21 cellular contexts compared by ENCODE assay signal in the genomic region with DNA sequence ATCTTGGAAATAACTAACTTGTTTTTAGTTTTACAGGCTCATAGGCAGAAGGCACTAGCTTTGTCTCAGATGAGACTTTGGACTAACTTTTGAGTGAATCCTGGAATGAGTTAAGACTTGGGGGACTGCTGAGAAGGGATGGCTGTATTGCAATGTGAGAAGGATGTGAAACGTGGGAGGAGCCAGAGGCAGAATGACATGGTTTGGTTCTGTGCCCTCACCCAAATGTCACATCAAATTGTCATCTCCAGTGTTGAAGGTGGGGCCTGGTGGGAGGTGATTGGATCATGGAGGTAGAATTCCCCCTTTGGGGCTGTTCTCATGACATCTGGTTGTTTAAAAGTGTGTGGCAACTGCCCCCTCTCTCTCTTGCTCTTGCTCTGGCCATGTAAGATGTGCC. TPM values are rescaled to one million over a fixed set of nuclear protein-coding genes. Genes with fewer than 3 reads are reported as not detected.
DNase-seq lines count a peak whose midpoint lies in the region; ATAC-seq and TF ChIP-seq lines count a peak whose summit lies in the region.
"Had no signal": no experiment of that assay in that cellular context is flagged by ENCODE, and none has a peak within 500 bp of the region (broad histone marks: within the 10 kb centered on the region; RNA-seq: fewer than 3 reads in every experiment).

No MANE protein-coding gene starts in this region.

- no peaks in the 10 kb centered on the region for H3K27me3 ChIP-seq in MM.1S (replicated peaks; ENCODE audit: insufficient read depth, low read length)
- H3K27me3 ChIP-seq: tibial nerve had no signal

- no peak for DNase-seq in activated CD4-positive, alpha-beta T cell treated with anti-CD3 and anti-CD28 coated beads, Interleukin-2, amount 10 ng/mL, durations not matched to agents 24 days and 14 days
- DNase-seq in activated CD4-positive, alpha-beta T cell treated with anti-CD3 and anti-CD28 coated beads for 48 hours: no peak
- peak; percentile 40 for DNase-seq in MM.1S
- DNase-seq in stimulated activated naive B cell treated with anti-CD40 and anti-IgM and Interleukin-4, amounts not matched to agents 10 μg/mL and 1 μg/mL and 100 μg/mL, for 72 hours: peak; percentile 61
- no peak for DNase-seq in SK-N-DZ (ENCODE audit: low spot score)
- DNase-seq in anterior cingulate cortex (lab: John Stamatoyannopoulos, UW): no peak
- DNase-seq: 8988T; activated CD4-positive, alpha-beta T cell treated with anti-CD3 and anti-CD28 coated beads, Interleukin-2, amount 10 ng/mL, durations not matched to agents 7 days and 5 days; activated naive CD8-positive, alpha-beta T cell treated with anti-CD3 and anti-CD28 coated beads, Interleukin-2, amount 10 ng/mL, durations not matched to agents 7 days and 5 days; activated T-cell treated with anti-CD3 and anti-CD28 coated beads, Interleukin-2, amount 50 U/mL, for 24 hours; GM23248; left cardiac atrium; NCI-H1092 treated with DMSO at 0.1 percent for 48 hours; NK-92 treated with Interleukin-12 subunit alpha and Interleukin-12 subunit beta, amount 100 ng/mL, for 24 hours; SHP77 treated with DMSO at 0.1 percent for 48 hours; stimulated activated CD4-positive, alpha-beta T cell treated with anti-CD3 and anti-CD28 coated beads, Interleukin-2, amount 100 ng/mL, for 48 hours; T-helper 9 cell had no signal

- peaks cover 24% of the 10 kb centered on the region for H3F3A ChIP-seq in MM.1S (ENCODE audit: insufficient read depth, low read length)

- H3K9me3 Mint-ChIP-seq in activated CD4-positive, alpha-beta T cell treated with anti-CD3 and anti-CD28 coated beads, Interleukin-2, amount 10 ng/mL, durations not matched to agents 24 days and 14 days: no peaks in the 10 kb centered on the region
- peaks cover 0 to 2% of the 10 kb centered on the region in 2 donors for H3K9me3 Mint-ChIP-seq in stimulated activated naive B cell treated with anti-CD40 and anti-IgM and Interleukin-4, amounts not matched to agents 10 μg/mL and 1 μg/mL and 100 μg/mL, for 72 hours
- H3K9me3 Mint-ChIP-seq: activated CD4-positive, alpha-beta T cell treated with anti-CD3 and anti-CD28 coated beads, Interleukin-2, amount 10 ng/mL, durations not matched to agents 7 days and 5 days; activated T-cell treated with anti-CD3 and anti-CD28 coated beads, Interleukin-2, amount 50 U/mL, for 24 hours had no signal

- no peaks in the 10 kb centered on the region for H3K4me1 Mint-ChIP-seq in activated CD4-positive, alpha-beta T cell treated with anti-CD3 and anti-CD28 coated beads, Interleukin-2, amount 10 ng/mL, durations not matched to agents 24 days and 14 days
- H3K4me1 Mint-ChIP-seq in stimulated activated naive B cell treated with anti-CD40 and anti-IgM and Interleukin-4, amounts not matched to agents 10 μg/mL and 1 μg/mL and 100 μg/mL, for 72 hours: peaks cover 38 to 66% of the 10 kb centered on the region in 2 donors
- H3K4me1 Mint-ChIP-seq: activated CD4-positive, alpha-beta T cell treated with anti-CD3 and anti-CD28 coated beads, Interleukin-2, amount 10 ng/mL, durations not matched to agents 7 days and 5 days; activated naive CD8-positive, alpha-beta T cell treated with anti-CD3 and anti-CD28 coated beads, Interleukin-2, amount 10 ng/mL, durations not matched to agents 7 days and 5 days had no signal

- H2AFZ ChIP-seq in MM.1S (ENCODE audit: low read length): peak overlapping the region; percentile 52
- H2AFZ ChIP-seq: GM23248 had no signal

- H3K36me3 Mint-ChIP-seq in activated CD4-positive, alpha-beta T cell treated with anti-CD3 and anti-CD28 coated beads, Interleukin-2, amount 10 ng/mL, durations not matched to agents 24 days and 14 days (ENCODE audit: low read depth): no peaks in the 10 kb centered on the region
- H3K36me3 Mint-ChIP-seq in stimulated activated naive B cell treated with anti-CD40 and anti-IgM and Interleukin-4, amounts not matched to agents 10 μg/mL and 1 μg/mL and 100 μg/mL, for 72 hours: peaks cover 4% of the 10 kb centered on the region in 2 donors
- H3K36me3 Mint-ChIP-seq: activated naive CD8-positive, alpha-beta T cell treated with anti-CD3 and anti-CD28 coated beads, Interleukin-2, amount 10 ng/mL, durations not matched to agents 7 days and 5 days had no signal

- no peak overlapping the region for H3K4me3 Mint-ChIP-seq in activated CD4-positive, alpha-beta T cell treated with anti-CD3 and anti-CD28 coated beads, Interleukin-2, amount 10 ng/mL, durations not matched to agents 24 days and 14 days
- peak overlapping the region; percentile 36 to 54 for H3K4me3 Mint-ChIP-seq in stimulated activated naive B cell treated with anti-CD40 and anti-IgM and Interleukin-4, amounts not matched to agents 10 μg/mL and 1 μg/mL and 100 μg/mL, for 72 hours
- H3K4me3 Mint-ChIP-seq: activated CD4-positive, alpha-beta T cell treated with anti-CD3 and anti-CD28 coated beads, Interleukin-2, amount 10 ng/mL, durations not matched to agents 7 days and 5 days; activated naive CD8-positive, alpha-beta T cell treated with anti-CD3 and anti-CD28 coated beads, Interleukin-2, amount 10 ng/mL, durations not matched to agents 7 days and 5 days; activated T-cell treated with anti-CD3 and anti-CD28 coated beads, Interleukin-2, amount 50 U/mL, for 24 hours had no signal

- intact Hi-C loops in activated CD4-positive, alpha-beta T cell treated with anti-CD3 and anti-CD28 coated beads, Interleukin-2, amount 10 ng/mL, durations not matched to agents 24 days and 14 days (cut with micrococcal nuclease): no loop called here

- H4K20me1 ChIP-seq in MM.1S (ENCODE audit: insufficient read depth, low read length): no peaks in the 10 kb centered on the region

- no peaks in the 10 kb centered on the region for H3K36me3 ChIP-seq in MM.1S (replicated peaks; ENCODE audit: insufficient read depth, low read length)
- H3K36me3 ChIP-seq: tibial nerve had no signal

- peaks cover 38% of the 10 kb centered on the region for H3K4me1 ChIP-seq in MM.1S (ENCODE audit: low read length)
- H3K4me1 ChIP-seq: tibial nerve had no signal

- H3K27ac Mint-ChIP-seq in activated CD4-positive, alpha-beta T cell treated with anti-CD3 and anti-CD28 coated beads, Interleukin-2, amount 10 ng/mL, durations not matched to agents 24 days and 14 days: peak overlapping the region; percentile 18
- peak overlapping the region; percentile 94 for H3K27ac Mint-ChIP-seq in stimulated activated naive B cell treated with anti-CD40 and anti-IgM and Interleukin-4, amounts not matched to agents 10 μg/mL and 1 μg/mL and 100 μg/mL, for 72 hours
- H3K27ac Mint-ChIP-seq: activated CD4-positive, alpha-beta T cell treated with anti-CD3 and anti-CD28 coated beads, Interleukin-2, amount 10 ng/mL, durations not matched to agents 7 days and 5 days; activated naive CD8-positive, alpha-beta T cell treated with anti-CD3 and anti-CD28 coated beads, Interleukin-2, amount 10 ng/mL, durations not matched to agents 7 days and 5 days; activated T-cell treated with anti-CD3 and anti-CD28 coated beads, Interleukin-2, amount 50 U/mL, for 24 hours had no signal

- no peaks in the 10 kb centered on the region for H3K9me3 ChIP-seq in MM.1S (replicated peaks; ENCODE audit: insufficient read depth, low read length)
- H3K9me3 ChIP-seq: tibial nerve had no signal

- H3K9me2 ChIP-seq in MM.1S (replicated peaks; ENCODE audit: insufficient read depth, low read length): no peaks in the 10 kb centered on the region

- peak overlapping the region; percentile 5; the same call in 1 of the 2 replicates for H3K9ac ChIP-seq in MM.1S (ENCODE audit: low read length)
- H3K9ac ChIP-seq: GM23248 had no signal

- H3K79me2 ChIP-seq in MM.1S (ENCODE audit: low read length): no peaks in the 10 kb centered on the region

- no peak overlapping the region for H3K4me3 ChIP-seq in MM.1S (ENCODE audit: low read length)
- H3K4me3 ChIP-seq: GM23248, tibial nerve had no signal

- H3K27ac ChIP-seq in MM.1S (ENCODE audit: low read length): peak overlapping the region; percentile 63; the same call in 1 of the 2 replicates
- H3K27ac ChIP-seq: C4-2B, GM23248, tibial nerve had no signal

- peak; percentile 22 for ATAC-seq in GM21619 (IDR thresholded peaks at IDR 0.05; ENCODE audit: unreplicated experiment)
- ATAC-seq in stimulated activated naive B cell treated with anti-CD40 and anti-IgM and Interleukin-4, amounts not matched to agents 10 μg/mL and 1 μg/mL and 100 μg/mL, for 72 hours (replicated peaks): peak; percentile 70 to 73
- no peak for ATAC-seq in HG02763 (IDR thresholded peaks at IDR 0.05; ENCODE audit: unreplicated experiment)
- ATAC-seq: left cardiac atrium had no signal

- peak overlapping the region; percentile 57 for H3K4me2 ChIP-seq in MM.1S (ENCODE audit: low read depth, low read length)

- TF ChIP-seq CTCF in MM.1S (IDR thresholded peaks at IDR 0.05; ENCODE audit: low read length): no peak

- H3K27me3 Mint-ChIP-seq in activated CD4-positive, alpha-beta T cell treated with anti-CD3 and anti-CD28 coated beads, Interleukin-2, amount 10 ng/mL, durations not matched to agents 24 days and 14 days: no peaks in the 10 kb centered on the region
- H3K27me3 Mint-ChIP-seq in stimulated activated naive B cell treated with anti-CD40 and anti-IgM and Interleukin-4, amounts not matched to agents 10 μg/mL and 1 μg/mL and 100 μg/mL, for 72 hours: no peaks in the 10 kb centered on the region
- H3K27me3 Mint-ChIP-seq: activated naive CD8-positive, alpha-beta T cell treated with anti-CD3 and anti-CD28 coated beads, Interleukin-2, amount 10 ng/mL, durations not matched to agents 7 days and 5 days; activated T-cell treated with anti-CD3 and anti-CD28 coated beads, Interleukin-2, amount 50 U/mL, for 24 hours had no signal

RNA-seq across cellular contexts. Expression of a gene that starts 28.8 kb away (rescaled TPM):
- total RNA-seq in activated CD4-positive, alpha-beta T cell treated with anti-CD3 and anti-CD28 coated beads, Interleukin-2, amount 10 ng/mL, durations not matched to agents 24 days and 14 days: 34.1 and 34.6 TPM in 2 replicates
- 34.3 and 40.3 TPM in 2 replicates for polyA plus RNA-seq in SK-N-DZ (2014; cell fraction: cytosol; rRNA removed)
- polyA plus RNA-seq in SK-N-DZ (2014; cell fraction: nucleus; rRNA removed): 35.9 and 36.2 TPM in 2 replicates

RNA-seq across cellular contexts. Expression of a gene that starts 29.9 kb away (rescaled TPM):
- total RNA-seq in activated CD4-positive, alpha-beta T cell treated with anti-CD3 and anti-CD28 coated beads, Interleukin-2, amount 10 ng/mL, durations not matched to agents 24 days and 14 days: not detected in 2 replicates
- polyA plus RNA-seq in SK-N-DZ (2014; cell fraction: cytosol; rRNA removed): 1.6 TPM in 1 of 2 replicates, not detected in the other
- polyA plus RNA-seq in SK-N-DZ (2014; cell fraction: nucleus; rRNA removed): 0.09 and 0.11 TPM in 2 replicates
- total RNA-seq: activated naive CD8-positive, alpha-beta T cell treated with anti-CD3 and anti-CD28 coated beads, Interleukin-2, amount 10 ng/mL, durations not matched to agents 7 days and 5 days had no signal

Comparison
In these comparisons a context has a peak if more than half of its experiments do, and no peak if none do; other contexts are left out.
1. DNase-seq: peak in MM.1S (single experiment) and stimulated activated naive B cell treated with anti-CD40 and anti-IgM and Interleukin-4, amounts not matched to agents 10 μg/mL and 1 μg/mL and 100 μg/mL, for 72 hours (single experiment); none in activated CD4-positive, alpha-beta T cell treated with anti-CD3 and anti-CD28 coated beads, Interleukin-2, amount 10 ng/mL, durations not matched to agents 24 days and 14 days (single experiment), activated CD4-positive, alpha-beta T cell treated with anti-CD3 and anti-CD28 coated beads for 48 hours (single experiment), SK-N-DZ (single experiment) and anterior cingulate cortex (0 of 58).